In genomic region chr9:133792721-133793470, GRCh38 we compare ENCODE assay signal across 7 cellular contexts. TPM values are rescaled to one million over a fixed set of nuclear protein-coding genes. Genes with fewer than 3 reads are reported as not detected.
DNase-seq lines count a peak whose midpoint lies in the region; TF ChIP-seq lines count a peak whose summit lies in the region.

No MANE protein-coding gene starts in this region.

- no peaks in the 10 kb centered on the region for H3K27me3 ChIP-seq in H7 (ENCODE audit: control insufficient read depth, insufficient read depth, low read length)

- peak; percentile 96 for DNase-seq in GM03348 (ENCODE audit: low spot score)
- DNase-seq in H7, result peak; percentile 96
- DNase-seq in NCI-H82 (lab: John Stamatoyannopoulos, UW), result peak; percentile 61
- peak; percentile 45 for DNase-seq in activated CD8-positive, alpha-beta memory T cell treated with anti-CD3 and anti-CD28 coated beads, Interleukin-2, amount 50 U/mL, for 4 hours
- DNase-seq in epithelial cell of proximal tubule (ENCODE audit: low read depth), result no peak
- DNase-seq in myocyte (ENCODE audit: low read depth), result peak; percentile 74
- peak; percentile 8 to 18 for DNase-seq in stimulated activated CD8-positive, alpha-beta memory T cell treated with anti-CD3 and anti-CD28 coated beads, Interleukin-7, amount 100 ng/mL, for 4 hours (ENCODE audit: low read depth in 2 of 2)

- peaks cover 14% of the 10 kb centered on the region for H3K36me3 ChIP-seq in H7 (replicated peaks; ENCODE audit: control insufficient read depth, insufficient read depth, low read length)

- peak; percentile 90 for TF ChIP-seq CTCF in epithelial cell of proximal tubule (conservative IDR thresholded peaks at IDR 0.05; ENCODE audit: low read depth, low read length)

- no peak overlapping the region for H3K4me3 ChIP-seq in H7 (ENCODE audit: insufficient read depth, low read depth, low read length)
- H3K4me3 ChIP-seq in epithelial cell of proximal tubule (ENCODE audit: low read depth, low read length), result no peak overlapping the region

RNA-seq across cellular contexts. Expression of gene SARDH, which starts 54.7 kb away (rescaled TPM):
- total RNA-seq in H7 (2014; rRNA removed; shearing (Covaris generic)), result 7.3 and 9.9 TPM in 2 replicates
- total RNA-seq in epithelial cell of proximal tubule (0.07 and 0.92 TPM in 2 replicates), myocyte (55.6 and 70.3 TPM in 2 replicates)
- 27.4 TPM for polyA plus RNA-seq in myocyte (2012)
